ENCODE assay signal across 8 cellular contexts in the genomic region with DNA sequence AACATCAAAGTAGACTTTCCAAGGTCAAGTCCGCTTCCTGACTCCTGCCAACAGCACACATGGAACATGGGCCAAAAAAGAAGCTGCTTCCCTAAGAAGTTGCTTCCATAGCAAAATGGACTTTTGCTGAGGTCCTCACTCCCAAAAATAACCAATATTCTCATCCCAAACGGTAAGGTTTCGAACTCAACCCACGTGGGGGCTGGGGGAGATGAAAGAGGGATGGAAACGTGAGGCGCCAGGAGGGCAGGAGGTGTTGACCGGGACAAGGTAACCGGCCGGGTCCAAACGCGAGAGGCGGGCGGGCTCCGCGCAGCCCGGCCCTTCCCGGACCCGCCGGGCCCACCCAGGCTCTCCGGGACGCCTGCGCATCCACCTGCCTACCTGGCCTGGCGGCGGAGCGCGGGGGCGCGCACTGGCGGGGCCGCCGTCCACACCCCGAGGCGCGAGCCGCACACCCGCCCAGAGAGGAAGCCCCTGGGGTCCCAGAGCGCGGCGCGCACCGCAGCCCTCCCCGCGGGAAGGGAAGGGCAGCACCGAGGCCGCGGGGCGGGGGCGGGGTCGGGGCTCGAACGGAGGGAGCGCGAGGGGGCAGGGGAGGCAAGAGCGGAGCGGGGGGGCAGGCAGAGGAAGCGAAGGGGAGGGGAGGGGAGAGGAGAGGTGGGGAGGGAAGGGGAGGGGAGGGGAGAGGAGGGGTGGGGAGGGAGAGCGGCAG. TPM values are rescaled to one million over a fixed set of nuclear protein-coding genes. Genes with fewer than 3 reads are reported as not detected.
DNase-seq lines count a peak whose midpoint lies in the region; ATAC-seq and TF ChIP-seq lines count a peak whose summit lies in the region.

No MANE protein-coding gene starts in this region.

- H3K4me3 ChIP-seq in astrocyte of the spinal cord (ENCODE audit: low read depth, low read length) (peak overlapping the region; percentile 62), iPS-18c (ENCODE audit: insufficient read depth, low read depth, low read length) (peak overlapping the region; percentile 83)

- DNase-seq in CMK (ENCODE audit: low read depth) (peak; percentile 52), HuH-7 (ENCODE audit: low spot score) (peak; percentile 55), T-helper 17 cell (peak; percentile 23 to 64 (median 61)), astrocyte of the spinal cord (ENCODE audit: low read depth, low spot score) (no peak), mesenteric fat pad (ENCODE audit: low spot score) (no peak)
- peak; percentile 8 to 46 (median 28) for DNase-seq in stimulated activated CD4-positive, alpha-beta T cell treated with anti-CD3 and anti-CD28 coated beads, Interleukin-12 subunit alpha, Interleukin-12 subunit beta, amount 100 ng/mL, for 48 hours (ENCODE audit: low read depth in 2 of 3, low spot score in 1 of 3)

- no peaks in the 10 kb centered on the region for H3K27me3 Mint-ChIP-seq in T-helper 17 cell

- in situ Hi-C loops in astrocyte of the spinal cord (cut with HindIII; ENCODE audit: low sequenced_read_pairs), result no loop called here

- H3K9me3 ChIP-seq in T-helper 17 cell (ENCODE audit: control insufficient read depth, low read length, poor library complexity, severe bottlenecking) (no peaks in the 10 kb centered on the region), iPS-18c (ENCODE audit: control insufficient read depth, insufficient read depth, low read length) (no peaks in the 10 kb centered on the region)

- peak overlapping the region; percentile 85 for H3K27ac Mint-ChIP-seq in T-helper 17 cell

- H3K36me3 Mint-ChIP-seq in T-helper 17 cell (ENCODE audit: low read depth), result no peaks in the 10 kb centered on the region

- H3K4me3 Mint-ChIP-seq in T-helper 17 cell, result peak overlapping the region; percentile 94

- no peak for TF ChIP-seq CTCF in astrocyte of the spinal cord (IDR thresholded peaks at IDR 0.05; ENCODE audit: low read depth, low read length)

- peaks cover 32% of the 10 kb centered on the region for H3K4me1 Mint-ChIP-seq in T-helper 17 cell

- peak; percentile 29 for ATAC-seq in GM21360 (IDR thresholded peaks at IDR 0.05; ENCODE audit: unreplicated experiment)
- ATAC-seq in T-helper 17 cell, result peak; percentile 27

RNA-seq across cellular contexts. Expression of a gene that starts 0.7 kb away (rescaled TPM):
- 10 to 100 TPM; 47.3 to 53.0 TPM for total RNA-seq in T-helper 17 cell
- 69.2 TPM for total RNA-seq in mesenteric fat pad

RNA-seq across cellular contexts. Expression of a gene that starts 57.3 kb away (rescaled TPM):
- 10 to 100 TPM; 31.3 to 35.8 TPM for total RNA-seq in T-helper 17 cell
- 19.9 TPM for total RNA-seq in mesenteric fat pad

Comparison
In these comparisons a context has a peak if more than half of its experiments do, and no peak if none do; other contexts are left out.
1. DNase-seq: peak in CMK (single experiment), HuH-7 (single experiment), T-helper 17 cell (3 of 3) and stimulated activated CD4-positive, alpha-beta T cell treated with anti-CD3 and anti-CD28 coated beads, Interleukin-12 subunit alpha, Interleukin-12 subunit beta, amount 100 ng/mL, for 48 hours (3 of 3); none in astrocyte of the spinal cord (single experiment) and mesenteric fat pad (single experiment).